Comparison of ENCODE assay signal across 17 cellular contexts in genomic region chr20:55947701-55948100, GRCh38. TPM values are rescaled to one million over a fixed set of nuclear protein-coding genes. Genes with fewer than 3 reads are reported as not detected.
DNase-seq lines count a peak whose midpoint lies in the region; ATAC-seq, FAIRE-seq and TF ChIP-seq lines count a peak whose summit lies in the region.
"Had no signal": no experiment of that assay in that cellular context is flagged by ENCODE, and none has a peak within 500 bp of the region (broad histone marks: within the 10 kb centered on the region; RNA-seq: fewer than 3 reads in every experiment).

No MANE protein-coding gene starts in this region.

- H3K27me3 Mint-ChIP-seq in endodermal cell (ENCODE audit: insufficient read depth), result no peaks in the 10 kb centered on the region

- DNase-seq in HTR-8/SVneo (ENCODE audit: insufficient read length, low spot score), result no peak
- DNase-seq in RWPE1 (ENCODE audit: low spot score), result peak; percentile 25
- DNase-seq in endodermal cell, result no peak
- DNase-seq in left lung, result no peak
- no peak for DNase-seq in COR-L47 (lab: John Stamatoyannopoulos, UW)
- DNase-seq: 8988T; AML-193; CD8-positive, alpha-beta memory T cell; DMS 273 treated with DMSO at 0.1 percent for 48 hours; GOT3; H9 had no signal

- peaks cover 85% of the 10 kb centered on the region for H3K9me3 Mint-ChIP-seq in endodermal cell

- H3K9me3 ChIP-seq in endodermal cell (ENCODE audit: control insufficient read depth, low read length) (peaks cover 82% of the 10 kb centered on the region), left lung (peaks cover 0 to 22% of the 10 kb centered on the region in 2 donors)
- H3K9me3 ChIP-seq: BLaER1 had no signal

- ATAC-seq in left lung (peak; percentile 34), GM19463 (IDR thresholded peaks at IDR 0.05; ENCODE audit: unreplicated experiment) (no peak), HG03139 (IDR thresholded peaks at IDR 0.05; ENCODE audit: unreplicated experiment) (no peak), GM18867 (IDR thresholded peaks at IDR 0.05; ENCODE audit: unreplicated experiment) (no peak)

- H3K4me3 Mint-ChIP-seq in endodermal cell, result no peak overlapping the region
- H3K4me3 Mint-ChIP-seq: CD8-positive, alpha-beta memory T cell; H9 had no signal

- CTCF ChIA-PET in RWPE1 (lab: Yijun Ruan, JAX), result interaction anchor here (0.6 kb wide), 1 partner anchor 700 kb away, joined by 3 read pairs; no protein-coding TSS in a partner anchor

- H3K9ac ChIP-seq in endodermal cell (ENCODE audit: extremely low read depth, low read length, poor library complexity, severe bottlenecking), result no peak overlapping the region
- H3K9ac ChIP-seq: BLaER1 had no signal

- peak; percentile 57 for FAIRE-seq in HTR-8/SVneo (lab: Jason Lieb, UNC)
- FAIRE-seq: GM18507 had no signal

- no peaks in the 10 kb centered on the region for H3K36me3 Mint-ChIP-seq in endodermal cell (ENCODE audit: low read depth)
- H3K36me3 Mint-ChIP-seq: CD8-positive, alpha-beta memory T cell had no signal

- no peak overlapping the region for H3K27ac Mint-ChIP-seq in endodermal cell
- H3K27ac Mint-ChIP-seq: CD8-positive, alpha-beta memory T cell; H9 had no signal

- POLR2A ChIA-PET in RWPE1 (lab: Yijun Ruan, JAX; ENCODE audit: low non-redundant PET), result no interaction called here

- H3K4me1 ChIP-seq in endodermal cell (ENCODE audit: control insufficient read depth, insufficient read depth, low read length) (no peaks in the 10 kb centered on the region), left lung (no peaks in the 10 kb centered on the region)
- H3K4me1 ChIP-seq: BLaER1 had no signal

- intact Hi-C loops in left lung (cut with DNase I), result no loop called here

- WGBS in endodermal cell (ENCODE audit: insufficient coverage in 1 of 2, insufficient read length in 1 of 2), 2 experiments, result 66 to 77% methylated on average over 4 to 5 of the region's 5 CpGs

- no peaks in the 10 kb centered on the region for H3K27me3 ChIP-seq in endodermal cell (ENCODE audit: control insufficient read depth, insufficient read depth, low read length, poor library complexity, severe bottlenecking)
- no peaks in the 10 kb centered on the region for H3K27me3 ChIP-seq in left lung
- H3K27me3 ChIP-seq: BLaER1 had no signal

- TF ChIP-seq CTCF in RWPE1 (conservative IDR thresholded peaks at IDR 0.05; ENCODE audit: low read depth) (no peak), endodermal cell (conservative IDR thresholded peaks at IDR 0.05) (no peak), left lung (IDR thresholded peaks at IDR 0.05) (no peak)

- H3K4me1 Mint-ChIP-seq in endodermal cell, result no peaks in the 10 kb centered on the region
- H3K4me1 Mint-ChIP-seq: CD8-positive, alpha-beta memory T cell; H9 had no signal

- no peak overlapping the region for H3K27ac ChIP-seq in RWPE1
- no peak overlapping the region for H3K27ac ChIP-seq in endodermal cell (ENCODE audit: low read depth, low read length)
- no peak overlapping the region for H3K27ac ChIP-seq in left lung
- H3K27ac ChIP-seq: BLaER1, HL-60 had no signal

- H3K4me3 ChIP-seq in endodermal cell (ENCODE audit: low read length) (peak overlapping the region; percentile 14), left lung (no peak overlapping the region)
- H3K4me3 ChIP-seq: BLaER1 had no signal

- H3K36me3 ChIP-seq in endodermal cell (ENCODE audit: control insufficient read depth, insufficient read depth, low read length), result no peaks in the 10 kb centered on the region
- H3K36me3 ChIP-seq in left lung, result no peaks in the 10 kb centered on the region
- H3K36me3 ChIP-seq: BLaER1 had no signal

RNA-seq across cellular contexts. Expression of gene CBLN4, which starts 57.6 kb away (rescaled TPM):
- total RNA-seq in endodermal cell (not detected), left lung (1 to 10 TPM in 1 of 2 donors, under 1 TPM in 1; 0.26 to 4.7 TPM)
- not detected for polyA plus RNA-seq in endodermal cell (2013, experiment 1 of 2)
- polyA plus RNA-seq in endodermal cell (2013, experiment 2 of 2), result not detected
- total RNA-seq: CD8-positive, alpha-beta memory T cell; H9 had no signal
- polyA plus RNA-seq: CD8-positive, alpha-beta memory T cell had no signal
